In genomic region chr2:73072416-73072815, GRCh38 we compare ENCODE assay signal across 8 cellular contexts. TPM values are rescaled to one million over a fixed set of nuclear protein-coding genes. Genes with fewer than 3 reads are reported as not detected.
DNase-seq lines count a peak whose midpoint lies in the region; ATAC-seq and TF ChIP-seq lines count a peak whose summit lies in the region.

No MANE protein-coding gene starts in this region.

- H3K9ac ChIP-seq in skeletal muscle tissue (ENCODE audit: low read depth in 1 of 3, low read length in 3 of 3) = peak overlapping the region; percentile 91 to 98 (median 94)

- TF ChIP-seq CTCF in GM13976 (IDR thresholded peaks at IDR 0.05; ENCODE audit: borderline replicate concordance, control extremely low read depth, extremely low read depth, insufficient read depth, missing control alignments) (no peak), VCaP (conservative IDR thresholded peaks at IDR 0.05) (no peak), fibroblast of villous mesenchyme (IDR thresholded peaks at IDR 0.05; ENCODE audit: insufficient read depth, low read depth, low read length) (no peak)

- peak; percentile 14 for DNase-seq in GM13976 (ENCODE audit: low spot score)
- no peak for DNase-seq in fibroblast of villous mesenchyme (ENCODE audit: low read depth)
- DNase-seq in NCI-H524 (lab: John Stamatoyannopoulos, UW) = no peak
- DNase-seq in HPDE6-E6E7 (ENCODE audit: extremely low spot score) = no peak

- ATAC-seq in GM21515 (IDR thresholded peaks at IDR 0.05; ENCODE audit: unreplicated experiment) = no peak
- ATAC-seq in GM21786 (IDR thresholded peaks at IDR 0.05; ENCODE audit: unreplicated experiment) = no peak

- no peaks in the 10 kb centered on the region for H3K27me3 ChIP-seq in skeletal muscle tissue (ENCODE audit: control insufficient read depth in 3 of 3, insufficient read depth in 3 of 3, low read length in 3 of 3)

- H3K27ac ChIP-seq in VCaP (peak overlapping the region; percentile 82; the same call in 1 of the 2 replicates), skeletal muscle tissue (ENCODE audit: low read depth, low read length) (peak overlapping the region; percentile 96)

- peaks cover 0 to 2% (median 0%) of the 10 kb centered on the region in 3 donors for H3K36me3 ChIP-seq in skeletal muscle tissue (ENCODE audit: control insufficient read depth in 3 of 3, insufficient read depth in 3 of 3, low read length in 3 of 3)

- H3K4me3 ChIP-seq in fibroblast of villous mesenchyme (ENCODE audit: low read depth, low read length) (peak overlapping the region; percentile 80), skeletal muscle tissue (ENCODE audit: low read length in 3 of 3) (peak overlapping the region; percentile 88 to 97 (median 94))

- peaks cover 35 to 50% (median 47%) of the 10 kb centered on the region in 3 donors for H3K4me1 ChIP-seq in skeletal muscle tissue (ENCODE audit: control insufficient read depth in 3 of 3, insufficient read depth in 3 of 3, low read length in 3 of 3)

- no peaks in the 10 kb centered on the region for H3K9me3 ChIP-seq in skeletal muscle tissue (ENCODE audit: control insufficient read depth in 3 of 3, low read length in 3 of 3)

- in situ Hi-C loops in GM13976 (cut with MboI; ENCODE audit: low sequenced_read_pairs, unreplicated experiment) = no loop called here

RNA-seq across cellular contexts. Expression of gene SFXN5, which starts 0.9 kb away (rescaled TPM):
- total RNA-seq in fibroblast of villous mesenchyme (12.1 and 16.8 TPM in 2 replicates), skeletal muscle tissue (4.7 TPM)

RNA-seq across cellular contexts. Expression of gene RAB11FIP5, which starts 40.3 kb away (rescaled TPM):
- total RNA-seq in fibroblast of villous mesenchyme = 31.5 and 37.7 TPM in 2 replicates
- total RNA-seq in skeletal muscle tissue = 12.0 TPM
